ENCODE assay signal across 9 cellular contexts in the genomic region with DNA sequence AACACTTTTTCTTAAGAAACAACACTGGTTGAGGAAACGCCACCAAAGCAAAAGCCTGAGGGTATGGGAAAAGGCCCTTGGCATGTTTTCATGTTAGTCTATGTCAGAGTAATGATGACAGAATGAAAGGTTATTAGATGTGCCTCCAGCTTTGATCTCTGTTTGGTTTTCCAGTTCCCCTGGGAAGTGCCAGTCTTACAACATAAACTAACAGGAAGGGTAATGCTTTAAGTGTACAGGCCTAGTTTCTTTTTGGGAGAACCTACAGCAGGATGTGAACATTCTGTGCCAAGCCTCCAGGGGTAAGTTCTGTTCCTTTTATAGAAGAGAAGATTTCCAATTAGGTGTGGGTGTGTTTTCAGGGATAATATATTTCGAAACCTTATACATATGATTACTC.
A peak's percentile ranks its signal among the peaks of the same experiment; 100 is the strongest.
DNase-seq lines count a peak whose midpoint lies in the region; ATAC-seq and TF ChIP-seq lines count a peak whose summit lies in the region.
"Had no signal": no experiment of that assay in that cellular context is flagged by ENCODE, and none has a peak within 500 bp of the region (broad histone marks: within the 10 kb centered on the region; RNA-seq: fewer than 3 reads in every experiment).

No MANE protein-coding gene starts in this region.

- no peaks in the 10 kb centered on the region for H3K9me3 Mint-ChIP-seq in activated naive CD4-positive, alpha-beta T cell treated with anti-CD3 and anti-CD28 coated beads for 36 hours
- H3K9me3 Mint-ChIP-seq in activated naive CD4-positive, alpha-beta T cell treated with anti-CD3 and anti-CD28 coated beads, Interleukin-2, amount 50 U/mL, for 72 hours = no peaks in the 10 kb centered on the region
- H3K9me3 Mint-ChIP-seq in activated T-helper 2 cell treated with anti-CD3 and anti-CD28 coated beads, Interferon-gamma antibody, Interleukin-2, Interleukin-4, amounts not matched to agents 10 μg/mL and 5 μg/mL and 100 μg/mL, durations not matched to agents 14 hours and 24 hours and 36 hours = no peaks in the 10 kb centered on the region

- TF ChIP-seq CTCF in liver (IDR thresholded peaks at IDR 0.05; ENCODE audit: low read depth, low read length, missing input control) (no peak), transverse colon (IDR thresholded peaks at IDR 0.05) (no peak)

- no peaks in the 10 kb centered on the region for H3K9me3 ChIP-seq in liver (ENCODE audit: control insufficient read depth in 4 of 4, low read length in 3 of 4)
- H3K9me3 ChIP-seq in transverse colon = no peaks in the 10 kb centered on the region
- H3K9me3 ChIP-seq: SJSA1 had no signal

- peak overlapping the region in 1 of 2 donors; percentile 89 for H3K9ac ChIP-seq in liver (ENCODE audit: low read depth in 1 of 2, low read length in 2 of 2)

- H3K36me3 ChIP-seq in liver (ENCODE audit: control insufficient read depth in 4 of 4, insufficient read depth in 3 of 4, low read depth in 1 of 4, low read length in 3 of 4) (no peaks in the 10 kb centered on the region), transverse colon (no peaks in the 10 kb centered on the region)
- H3K36me3 ChIP-seq: SJSA1 had no signal

- no peak for DNase-seq in activated naive CD4-positive, alpha-beta T cell treated with anti-CD3 and anti-CD28 coated beads for 36 hours
- DNase-seq in activated naive CD4-positive, alpha-beta T cell treated with anti-CD3 and anti-CD28 coated beads, Interleukin-2, amount 50 U/mL, for 72 hours (ENCODE audit: low spot score in 2 of 2) = no peak
- DNase-seq in caudate nucleus (lab: John Stamatoyannopoulos, UW) (peak in 6 of 61 donors; percentile 1 to 69 (median 6)), transverse colon (no peak), NCI-H526 (lab: John Stamatoyannopoulos, UW) (no peak)
- DNase-seq in activated T-helper 2 cell treated with anti-CD3 and anti-CD28 coated beads, Interferon-gamma antibody, Interleukin-2, Interleukin-4, amounts not matched to agents 10 μg/mL and 5 μg/mL and 100 μg/mL, durations not matched to agents 14 hours and 24 hours and 36 hours (ENCODE audit: low spot score) = no peak

- peak; percentile 49 to 54 for TF ChIP-seq RAD21 in liver (IDR thresholded peaks at IDR 0.05)

- H3K27ac ChIP-seq in caudate nucleus (ENCODE audit: low read depth, low read length) = peak overlapping the region; percentile 28
- peak overlapping the region; percentile 68 to 81 for H3K27ac ChIP-seq in liver (ENCODE audit: low read depth in 1 of 2, low read length in 2 of 2)
- peak overlapping the region; percentile 15 to 69 (median 50) for H3K27ac ChIP-seq in transverse colon

- no peak for TF ChIP-seq POLR2A in transverse colon (IDR thresholded peaks at IDR 0.05)

- no peak for TF ChIP-seq EP300 in transverse colon (IDR thresholded peaks at IDR 0.05; ENCODE audit: low read depth)

- CTCF ChIA-PET in activated naive CD4-positive, alpha-beta T cell treated with anti-CD3 and anti-CD28 coated beads for 36 hours (lab: Charles Lee) = interaction anchor here (0.7 kb wide), 1 partner anchor 281 kb away, joined by 4 read pairs; no protein-coding TSS in a partner anchor

- 59% methylated on average over 2 of the region's 2 CpGs for WGBS in liver
- WGBS in transverse colon (ENCODE audit: low coverage in 1 of 2), 2 donors = 79 to 80% methylated on average over 2 of the region's 2 CpGs

- H3K4me1 ChIP-seq in liver (ENCODE audit: control insufficient read depth in 4 of 4, insufficient read depth in 4 of 4, low read length in 3 of 4) (peaks cover 7 to 59% (median 39%) of the 10 kb centered on the region in 4 donors), transverse colon (peaks cover 0 to 23% (median 4%) of the 10 kb centered on the region in 4 donors)

- peaks cover 22% of the 10 kb centered on the region for H3K4me1 Mint-ChIP-seq in activated naive CD4-positive, alpha-beta T cell treated with anti-CD3 and anti-CD28 coated beads for 36 hours (ENCODE audit: low read depth)
- H3K4me1 Mint-ChIP-seq in activated T-helper 2 cell treated with anti-CD3 and anti-CD28 coated beads, Interferon-gamma antibody, Interleukin-2, Interleukin-4, amounts not matched to agents 10 μg/mL and 5 μg/mL and 100 μg/mL, durations not matched to agents 14 hours and 24 hours and 36 hours (ENCODE audit: low read depth) = peaks cover 21% of the 10 kb centered on the region

- intact Hi-C loops in activated naive CD4-positive, alpha-beta T cell treated with anti-CD3 and anti-CD28 coated beads for 36 hours (cut with micrococcal nuclease) = no loop called here
- intact Hi-C loops in transverse colon (cut with DNase I; ENCODE audit: low total_unique reads) = no loop called here
- intact Hi-C loops in activated T-helper 2 cell treated with anti-CD3 and anti-CD28 coated beads, Interferon-gamma antibody, Interleukin-2, Interleukin-4, amounts not matched to agents 10 μg/mL and 5 μg/mL and 100 μg/mL, durations not matched to agents 14 hours and 24 hours and 36 hours (cut with micrococcal nuclease) = loop anchor here (5.0 kb wide), 1 partner anchor 185 kb away; no protein-coding TSS in a partner anchor

- peak overlapping the region; percentile 48 for H3K27ac Mint-ChIP-seq in activated naive CD4-positive, alpha-beta T cell treated with anti-CD3 and anti-CD28 coated beads for 36 hours
- H3K27ac Mint-ChIP-seq in activated naive CD4-positive, alpha-beta T cell treated with anti-CD3 and anti-CD28 coated beads, Interleukin-2, amount 50 U/mL, for 72 hours = peak overlapping the region in 1 of 2 donors; percentile 35
- no peak overlapping the region for H3K27ac Mint-ChIP-seq in activated T-helper 2 cell treated with anti-CD3 and anti-CD28 coated beads, Interferon-gamma antibody, Interleukin-2, Interleukin-4, amounts not matched to agents 10 μg/mL and 5 μg/mL and 100 μg/mL, durations not matched to agents 14 hours and 24 hours and 36 hours

- H3K4me3 Mint-ChIP-seq in activated naive CD4-positive, alpha-beta T cell treated with anti-CD3 and anti-CD28 coated beads for 36 hours = no peak overlapping the region
- H3K4me3 Mint-ChIP-seq in activated T-helper 2 cell treated with anti-CD3 and anti-CD28 coated beads, Interferon-gamma antibody, Interleukin-2, Interleukin-4, amounts not matched to agents 10 μg/mL and 5 μg/mL and 100 μg/mL, durations not matched to agents 14 hours and 24 hours and 36 hours (ENCODE audit: low read depth) = no peak overlapping the region

- no peak overlapping the region for H3K4me3 ChIP-seq in liver (ENCODE audit: low read depth in 1 of 3, low read length in 3 of 3)
- H3K4me3 ChIP-seq in transverse colon = no peak overlapping the region
- H3K4me3 ChIP-seq: SJSA1 had no signal

- peaks cover 1% of the 10 kb centered on the region for H3K36me3 Mint-ChIP-seq in activated naive CD4-positive, alpha-beta T cell treated with anti-CD3 and anti-CD28 coated beads for 36 hours (ENCODE audit: low read depth)
- no peaks in the 10 kb centered on the region for H3K36me3 Mint-ChIP-seq in activated naive CD4-positive, alpha-beta T cell treated with anti-CD3 and anti-CD28 coated beads, Interleukin-2, amount 50 U/mL, for 72 hours
- no peaks in the 10 kb centered on the region for H3K36me3 Mint-ChIP-seq in activated T-helper 2 cell treated with anti-CD3 and anti-CD28 coated beads, Interferon-gamma antibody, Interleukin-2, Interleukin-4, amounts not matched to agents 10 μg/mL and 5 μg/mL and 100 μg/mL, durations not matched to agents 14 hours and 24 hours and 36 hours (ENCODE audit: low read depth)

- no peak for ATAC-seq in activated naive CD4-positive, alpha-beta T cell treated with anti-CD3 and anti-CD28 coated beads, Interleukin-2, amount 50 U/mL, for 72 hours
- no peak for ATAC-seq in GM21367 (IDR thresholded peaks at IDR 0.05; ENCODE audit: unreplicated experiment)

- H3K27me3 ChIP-seq in liver (ENCODE audit: control insufficient read depth in 4 of 4, insufficient read depth in 4 of 4, low read length in 3 of 4) (no peaks in the 10 kb centered on the region), transverse colon (no peaks in the 10 kb centered on the region)
- H3K27me3 ChIP-seq: SJSA1 had no signal

- in situ Hi-C loops in transverse colon (cut with MboI; ENCODE audit: low pct_ligation_motif_present in 1 of 4, low pct_unique_long_range_greater_than_20kb in 1 of 4, low sequenced_read_pairs in 3 of 4) = no loop called here

- H3K27me3 Mint-ChIP-seq in activated naive CD4-positive, alpha-beta T cell treated with anti-CD3 and anti-CD28 coated beads for 36 hours (ENCODE audit: low read depth) = no peaks in the 10 kb centered on the region
- no peaks in the 10 kb centered on the region for H3K27me3 Mint-ChIP-seq in activated T-helper 2 cell treated with anti-CD3 and anti-CD28 coated beads, Interferon-gamma antibody, Interleukin-2, Interleukin-4, amounts not matched to agents 10 μg/mL and 5 μg/mL and 100 μg/mL, durations not matched to agents 14 hours and 24 hours and 36 hours (ENCODE audit: low read depth)

TF ChIP-seq in liver, 16 proteins besides CTCF, POLR2A, EP300 and RAD21 (continues in another document):
- no peak for TF ChIP-seq HNF4G (IDR thresholded peaks at IDR 0.05)
- TF ChIP-seq, protein P1, sequence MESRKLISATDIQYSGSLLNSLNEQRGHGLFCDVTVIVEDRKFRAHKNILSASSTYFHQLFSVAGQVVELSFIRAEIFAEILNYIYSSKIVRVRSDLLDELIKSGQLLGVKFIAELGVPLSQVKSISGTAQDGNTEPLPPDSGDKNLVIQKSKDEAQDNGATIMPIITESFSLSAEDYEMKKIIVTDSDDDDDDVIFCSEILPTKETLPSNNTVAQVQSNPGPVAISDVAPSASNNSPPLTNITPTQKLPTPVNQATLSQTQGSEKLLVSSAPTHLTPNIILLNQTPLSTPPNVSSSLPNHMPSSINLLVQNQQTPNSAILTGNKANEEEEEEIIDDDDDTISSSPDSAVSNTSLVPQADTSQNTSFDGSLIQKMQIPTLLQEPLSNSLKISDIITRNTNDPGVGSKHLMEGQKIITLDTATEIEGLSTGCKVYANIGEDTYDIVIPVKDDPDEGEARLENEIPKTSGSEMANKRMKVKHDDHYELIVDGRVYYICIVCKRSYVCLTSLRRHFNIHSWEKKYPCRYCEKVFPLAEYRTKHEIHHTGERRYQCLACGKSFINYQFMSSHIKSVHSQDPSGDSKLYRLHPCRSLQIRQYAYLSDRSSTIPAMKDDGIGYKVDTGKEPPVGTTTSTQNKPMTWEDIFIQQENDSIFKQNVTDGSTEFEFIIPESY (IDR thresholded peaks at IDR 0.05) = peak; percentile 90
- TF ChIP-seq HNF4A (conservative IDR thresholded peaks at IDR 0.05) = peak; percentile 49 to 70
- TF ChIP-seq JUND (IDR thresholded peaks at IDR 0.05) = peak; percentile 81 to 84
- TF ChIP-seq FOXA2 (IDR thresholded peaks at IDR 0.05) = peak; percentile 81
- TF ChIP-seq NR2F2 (IDR thresholded peaks at IDR 0.05) = peak; percentile 32
- peak; percentile 89 to 97 for TF ChIP-seq EGR1 (IDR thresholded peaks at IDR 0.05; ENCODE audit: low read depth in 2 of 2)
- TF ChIP-seq YY1 (IDR thresholded peaks at IDR 0.05) = peak; percentile 64
- TF ChIP-seq RXRA (IDR thresholded peaks at IDR 0.05) = peak; percentile 76 to 86
- TF ChIP-seq SP1 (IDR thresholded peaks at IDR 0.05) = peak; percentile 74
- TF ChIP-seq, protein P2, sequence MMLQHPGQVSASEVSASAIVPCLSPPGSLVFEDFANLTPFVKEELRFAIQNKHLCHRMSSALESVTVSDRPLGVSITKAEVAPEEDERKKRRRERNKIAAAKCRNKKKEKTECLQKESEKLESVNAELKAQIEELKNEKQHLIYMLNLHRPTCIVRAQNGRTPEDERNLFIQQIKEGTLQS (IDR thresholded peaks at IDR 0.05) = peak; percentile 83
